ENCODE assay signal across 1 cellular context in the genomic region with DNA sequence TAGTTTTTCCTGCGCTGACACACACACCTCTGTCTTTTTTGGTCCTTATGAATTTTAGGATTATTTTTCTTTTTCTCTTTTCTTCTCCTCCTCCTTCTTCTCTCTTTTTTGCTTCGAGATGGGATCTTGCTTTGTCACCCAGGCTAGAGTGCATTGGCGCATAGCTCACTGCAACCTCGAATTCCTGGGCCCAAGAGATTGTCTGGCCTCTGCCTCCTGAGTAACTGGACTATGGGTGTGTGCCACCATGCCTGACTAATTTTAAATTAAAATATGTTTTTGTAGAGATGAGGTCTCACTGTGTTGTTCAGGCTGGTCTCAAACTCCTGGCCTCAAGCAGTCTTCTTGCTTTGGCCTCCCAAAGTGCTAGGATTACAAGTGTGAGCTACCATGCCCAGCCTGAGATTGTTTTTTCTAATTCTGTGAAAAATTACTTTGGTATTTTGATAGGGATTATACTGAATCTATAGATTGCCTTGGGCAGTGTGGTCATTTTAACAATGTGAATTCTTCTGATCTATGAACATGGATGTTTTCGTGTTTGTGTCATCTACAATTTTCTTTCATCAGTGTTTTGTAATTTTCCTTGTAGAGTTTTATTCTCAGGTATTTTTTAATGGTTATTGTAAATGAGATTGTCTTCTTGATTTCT.
TF ChIP-seq lines count a peak whose summit lies in the region.

No MANE protein-coding gene starts in this region.

TF ChIP-seq in GM12878, 131 proteins besides CTCF, POLR2A, EP300 and RAD21:
- TF ChIP-seq, protein P1, sequence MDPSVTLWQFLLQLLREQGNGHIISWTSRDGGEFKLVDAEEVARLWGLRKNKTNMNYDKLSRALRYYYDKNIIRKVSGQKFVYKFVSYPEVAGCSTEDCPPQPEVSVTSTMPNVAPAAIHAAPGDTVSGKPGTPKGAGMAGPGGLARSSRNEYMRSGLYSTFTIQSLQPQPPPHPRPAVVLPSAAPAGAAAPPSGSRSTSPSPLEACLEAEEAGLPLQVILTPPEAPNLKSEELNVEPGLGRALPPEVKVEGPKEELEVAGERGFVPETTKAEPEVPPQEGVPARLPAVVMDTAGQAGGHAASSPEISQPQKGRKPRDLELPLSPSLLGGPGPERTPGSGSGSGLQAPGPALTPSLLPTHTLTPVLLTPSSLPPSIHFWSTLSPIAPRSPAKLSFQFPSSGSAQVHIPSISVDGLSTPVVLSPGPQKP (IDR thresholded peaks at IDR 0.05; ENCODE audit: low read depth, low read length), result no peak
- TF ChIP-seq, protein P2, sequence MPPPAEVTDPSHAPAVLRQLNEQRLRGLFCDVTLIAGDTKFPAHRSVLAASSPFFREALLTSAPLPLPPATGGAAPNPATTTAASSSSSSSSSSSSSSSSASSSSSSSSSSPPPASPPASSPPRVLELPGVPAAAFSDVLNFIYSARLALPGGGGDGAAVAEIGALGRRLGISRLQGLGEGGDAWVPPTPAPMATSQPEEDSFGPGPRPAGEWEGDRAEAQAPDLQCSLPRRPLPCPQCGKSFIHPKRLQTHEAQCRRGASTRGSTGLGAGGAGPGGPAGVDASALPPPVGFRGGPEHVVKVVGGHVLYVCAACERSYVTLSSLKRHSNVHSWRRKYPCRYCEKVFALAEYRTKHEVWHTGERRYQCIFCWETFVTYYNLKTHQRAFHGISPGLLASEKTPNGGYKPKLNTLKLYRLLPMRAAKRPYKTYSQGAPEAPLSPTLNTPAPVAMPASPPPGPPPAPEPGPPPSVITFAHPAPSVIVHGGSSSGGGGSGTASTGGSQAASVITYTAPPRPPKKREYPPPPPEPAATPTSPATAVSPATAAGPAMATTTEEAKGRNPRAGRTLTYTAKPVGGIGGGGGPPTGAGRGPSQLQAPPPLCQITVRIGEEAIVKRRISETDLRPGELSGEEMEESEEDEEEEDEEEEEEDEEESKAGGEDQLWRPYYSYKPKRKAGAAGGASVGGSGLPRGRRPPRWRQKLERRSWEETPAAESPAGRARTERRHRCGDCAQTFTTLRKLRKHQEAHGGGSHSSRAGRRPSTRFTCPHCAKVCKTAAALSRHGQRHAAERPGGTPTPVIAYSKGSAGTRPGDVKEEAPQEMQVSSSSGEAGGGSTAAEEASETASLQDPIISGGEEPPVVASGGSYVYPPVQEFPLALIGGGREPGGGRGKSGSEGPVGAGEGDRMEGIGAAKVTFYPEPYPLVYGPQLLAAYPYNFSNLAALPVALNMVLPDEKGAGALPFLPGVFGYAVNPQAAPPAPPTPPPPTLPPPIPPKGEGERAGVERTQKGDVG (CRISPR knock-in tag; IDR thresholded peaks at IDR 0.05), result no peak
- TF ChIP-seq, protein P3, sequence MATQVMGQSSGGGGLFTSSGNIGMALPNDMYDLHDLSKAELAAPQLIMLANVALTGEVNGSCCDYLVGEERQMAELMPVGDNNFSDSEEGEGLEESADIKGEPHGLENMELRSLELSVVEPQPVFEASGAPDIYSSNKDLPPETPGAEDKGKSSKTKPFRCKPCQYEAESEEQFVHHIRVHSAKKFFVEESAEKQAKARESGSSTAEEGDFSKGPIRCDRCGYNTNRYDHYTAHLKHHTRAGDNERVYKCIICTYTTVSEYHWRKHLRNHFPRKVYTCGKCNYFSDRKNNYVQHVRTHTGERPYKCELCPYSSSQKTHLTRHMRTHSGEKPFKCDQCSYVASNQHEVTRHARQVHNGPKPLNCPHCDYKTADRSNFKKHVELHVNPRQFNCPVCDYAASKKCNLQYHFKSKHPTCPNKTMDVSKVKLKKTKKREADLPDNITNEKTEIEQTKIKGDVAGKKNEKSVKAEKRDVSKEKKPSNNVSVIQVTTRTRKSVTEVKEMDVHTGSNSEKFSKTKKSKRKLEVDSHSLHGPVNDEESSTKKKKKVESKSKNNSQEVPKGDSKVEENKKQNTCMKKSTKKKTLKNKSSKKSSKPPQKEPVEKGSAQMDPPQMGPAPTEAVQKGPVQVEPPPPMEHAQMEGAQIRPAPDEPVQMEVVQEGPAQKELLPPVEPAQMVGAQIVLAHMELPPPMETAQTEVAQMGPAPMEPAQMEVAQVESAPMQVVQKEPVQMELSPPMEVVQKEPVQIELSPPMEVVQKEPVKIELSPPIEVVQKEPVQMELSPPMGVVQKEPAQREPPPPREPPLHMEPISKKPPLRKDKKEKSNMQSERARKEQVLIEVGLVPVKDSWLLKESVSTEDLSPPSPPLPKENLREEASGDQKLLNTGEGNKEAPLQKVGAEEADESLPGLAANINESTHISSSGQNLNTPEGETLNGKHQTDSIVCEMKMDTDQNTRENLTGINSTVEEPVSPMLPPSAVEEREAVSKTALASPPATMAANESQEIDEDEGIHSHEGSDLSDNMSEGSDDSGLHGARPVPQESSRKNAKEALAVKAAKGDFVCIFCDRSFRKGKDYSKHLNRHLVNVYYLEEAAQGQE (IDR thresholded peaks at IDR 0.05; ENCODE audit: low read depth, low read length), result no peak
- TF ChIP-seq ZNF24 (IDR thresholded peaks at IDR 0.05) (no peak), CREM (IDR thresholded peaks at IDR 0.05; ENCODE audit: low read depth) (no peak), NR2C2 (IDR thresholded peaks at IDR 0.05; ENCODE audit: borderline replicate concordance, control insufficient read depth, insufficient read length, low read depth) (no peak), ZBED1 (IDR thresholded peaks at IDR 0.05; ENCODE audit: borderline replicate concordance) (no peak), HDAC2 (IDR thresholded peaks at IDR 0.05) (no peak)
- TF ChIP-seq, protein P4, sequence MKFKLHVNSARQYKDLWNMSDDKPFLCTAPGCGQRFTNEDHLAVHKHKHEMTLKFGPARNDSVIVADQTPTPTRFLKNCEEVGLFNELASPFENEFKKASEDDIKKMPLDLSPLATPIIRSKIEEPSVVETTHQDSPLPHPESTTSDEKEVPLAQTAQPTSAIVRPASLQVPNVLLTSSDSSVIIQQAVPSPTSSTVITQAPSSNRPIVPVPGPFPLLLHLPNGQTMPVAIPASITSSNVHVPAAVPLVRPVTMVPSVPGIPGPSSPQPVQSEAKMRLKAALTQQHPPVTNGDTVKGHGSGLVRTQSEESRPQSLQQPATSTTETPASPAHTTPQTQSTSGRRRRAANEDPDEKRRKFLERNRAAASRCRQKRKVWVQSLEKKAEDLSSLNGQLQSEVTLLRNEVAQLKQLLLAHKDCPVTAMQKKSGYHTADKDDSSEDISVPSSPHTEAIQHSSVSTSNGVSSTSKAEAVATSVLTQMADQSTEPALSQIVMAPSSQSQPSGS (IDR thresholded peaks at IDR 0.05; ENCODE audit: low read length), result no peak
